In the genomic region with DNA sequence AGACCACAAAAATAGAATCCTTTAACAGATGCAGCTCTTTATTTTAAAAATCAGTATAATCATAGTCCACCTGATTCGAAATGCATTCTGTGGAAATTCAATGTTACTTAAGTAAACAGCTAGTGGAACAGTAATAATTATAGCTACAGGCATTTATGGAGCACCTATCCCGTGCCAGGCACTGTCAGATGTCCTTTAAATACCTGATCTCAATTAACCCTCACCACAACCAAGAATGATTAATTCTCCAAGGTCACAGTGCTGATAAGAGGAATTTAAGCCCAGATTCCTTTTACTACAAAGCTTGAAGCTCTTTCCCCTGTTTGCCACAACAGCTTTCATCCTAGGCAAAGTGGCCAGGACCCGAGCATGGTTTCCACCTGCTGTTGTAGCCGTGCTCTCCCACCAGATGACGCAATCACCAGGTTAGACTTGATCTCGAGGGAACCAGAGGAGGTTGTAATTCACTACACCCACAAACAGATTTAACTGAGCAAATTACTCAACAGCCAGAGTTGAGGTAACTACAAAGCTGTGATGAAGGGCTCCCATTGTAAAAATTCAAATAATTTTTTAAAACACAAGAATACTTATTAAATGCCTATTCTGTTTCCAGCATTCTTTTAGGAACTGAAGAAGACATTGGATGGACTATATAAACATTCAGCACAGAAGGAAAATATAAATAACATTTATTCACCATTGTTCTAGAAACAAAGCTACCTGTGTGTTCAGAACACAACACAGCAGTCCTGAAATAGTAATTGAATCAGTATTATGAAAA, we compare ENCODE assay signal across 8 cellular contexts. TPM values are rescaled to one million over a fixed set of nuclear protein-coding genes. Genes with fewer than 3 reads are reported as not detected.
A peak's percentile ranks its signal among the peaks of the same experiment; 100 is the strongest.
DNase-seq lines count a peak whose midpoint lies in the region; ATAC-seq and TF ChIP-seq lines count a peak whose summit lies in the region.

No MANE protein-coding gene starts in this region.

- no peaks in the 10 kb centered on the region for H3K36me3 ChIP-seq in H7 (replicated peaks; ENCODE audit: control insufficient read depth, insufficient read depth, low read length)
- H3K36me3 ChIP-seq in prostate gland: no peaks in the 10 kb centered on the region

- TF ChIP-seq CTCF in WTC11 (IDR thresholded peaks at IDR 0.05): no peak
- TF ChIP-seq CTCF in epithelial cell of proximal tubule (conservative IDR thresholded peaks at IDR 0.05; ENCODE audit: low read depth, low read length): peak; percentile 81
- peak in 1 of 4 experiments; percentile 31 for TF ChIP-seq CTCF in prostate gland (IDR thresholded peaks at IDR 0.05)

- DNase-seq in Daoy (ENCODE audit: low read depth) (peak; percentile 48), H7 (peak; percentile 84), NCI-H1436 (lab: John Stamatoyannopoulos, UW) (peak; percentile 74), WTC11 (ENCODE audit: low spot score) (peak; percentile 66), epithelial cell of proximal tubule (ENCODE audit: low read depth) (no peak), prostate gland (ENCODE audit: low spot score) (peak; percentile 22), OCI-M2 (lab: John Stamatoyannopoulos, UW; ENCODE audit: unreplicated experiment) (no peak)

- no peaks in the 10 kb centered on the region for H3K4me1 ChIP-seq in prostate gland (replicated peaks)

- H3K36me3 Mint-ChIP-seq in WTC11: peaks cover 20% of the 10 kb centered on the region

- H3K27me3 ChIP-seq in H7 (ENCODE audit: control insufficient read depth, insufficient read depth, low read length): no peaks in the 10 kb centered on the region
- H3K27me3 ChIP-seq in prostate gland (replicated peaks; ENCODE audit: insufficient read depth): no peaks in the 10 kb centered on the region

- peaks cover 19% of the 10 kb centered on the region for H3K4me1 Mint-ChIP-seq in WTC11

- CTCF ChIA-PET in WTC11 (lab: Charles Lee): interaction anchor here (0.6 to 3.0 kb wide), 22 partner anchors 8 to 924 kb away, joined by 3 to 36 read pairs (median 4); a partner anchor contains a TSS

- H3K4me3 ChIP-seq in H7 (ENCODE audit: insufficient read depth, low read depth, low read length) (no peak overlapping the region), epithelial cell of proximal tubule (ENCODE audit: low read depth, low read length) (no peak overlapping the region), prostate gland (no peak overlapping the region)

- POLR2A ChIA-PET in WTC11 (lab: Charles Lee): interaction anchor here (0.7 to 2.1 kb wide), 3 partner anchors 11 to 19 kb away, joined by 3 to 11 read pairs (median 4); a partner anchor contains a TSS

- intact Hi-C loops in prostate gland (cut with DNase I): no loop called here

- no peak for TF ChIP-seq POLR2A in prostate gland (IDR thresholded peaks at IDR 0.05)

- no peaks in the 10 kb centered on the region for H3K9me3 ChIP-seq in prostate gland

- H3K27ac Mint-ChIP-seq in WTC11: peak overlapping the region; percentile 63

- WGBS in prostate gland: 21% methylated on average over 6 of the region's 6 CpGs

- H3K27ac ChIP-seq in prostate gland: no peak overlapping the region

- ATAC-seq in WTC11: peak; percentile 89
- ATAC-seq in HG02571 (IDR thresholded peaks at IDR 0.05; ENCODE audit: unreplicated experiment): no peak

- no peak overlapping the region for H3K4me3 Mint-ChIP-seq in WTC11

- peaks cover 7% of the 10 kb centered on the region for H3K9me3 Mint-ChIP-seq in WTC11

- H3K27me3 Mint-ChIP-seq in WTC11 (ENCODE audit: low read depth): no peaks in the 10 kb centered on the region

TF ChIP-seq in WTC11, 78 proteins besides CTCF, POLR2A, EP300 and RAD21:
- TF ChIP-seq CREM (CRISPR knock-in tag; IDR thresholded peaks at IDR 0.05): no peak
- peak; percentile 95 for TF ChIP-seq GABPB1 (CRISPR knock-in tag; IDR thresholded peaks at IDR 0.05)

RNA-seq across cellular contexts. Expression of a gene that starts 10.3 kb away (rescaled TPM):
- 4.4 and 5.4 TPM in 2 replicates for total RNA-seq in Daoy (2014; rRNA removed; shearing (Covaris generic))
- 10.6 and 13.0 TPM in 2 replicates for total RNA-seq in H7 (2014; rRNA removed; shearing (Covaris generic))
- total RNA-seq in WTC11 (2021): 15.8 to 18.9 TPM (median 17.9 TPM) in 3 replicates
- 5.1 and 7.9 TPM in 2 replicates for total RNA-seq in epithelial cell of proximal tubule
- 1 to 10 TPM; 7.0 to 7.7 TPM for total RNA-seq in prostate gland

Comparison
In these comparisons a context has a peak if more than half of its experiments do, and no peak if none do; other contexts are left out.
1. DNase-seq: peak in Daoy (single experiment), H7 (single experiment), NCI-H1436 (single experiment), WTC11 (single experiment) and prostate gland (single experiment); none in epithelial cell of proximal tubule (single experiment) and OCI-M2 (single experiment).